In the genomic region with DNA sequence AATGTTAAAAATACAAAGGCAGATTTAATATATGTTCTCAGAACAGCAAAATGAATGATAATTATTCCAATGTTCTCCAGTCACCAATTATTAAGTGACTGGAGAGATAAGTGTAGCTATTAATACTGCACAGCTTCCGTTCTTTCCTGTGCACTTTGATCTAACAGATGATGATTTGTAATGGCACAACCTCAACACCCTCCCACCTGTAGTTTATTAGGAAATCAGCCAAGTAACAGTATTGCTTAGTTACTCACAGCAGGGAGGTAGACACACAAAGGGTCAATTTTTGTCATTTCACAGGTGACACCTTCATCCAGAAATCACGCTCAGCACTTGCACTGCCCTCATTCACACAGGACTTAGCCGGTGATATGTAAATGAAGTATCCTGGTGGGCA, we compare ENCODE assay signal across 22 cellular contexts.
A peak's percentile ranks its signal among the peaks of the same experiment; 100 is the strongest.
DNase-seq lines count a peak whose midpoint lies in the region; ATAC-seq, FAIRE-seq and TF ChIP-seq lines count a peak whose summit lies in the region.
"Had no signal": no experiment of that assay in that cellular context is flagged by ENCODE, and none has a peak within 500 bp of the region (broad histone marks: within the 10 kb centered on the region; RNA-seq: fewer than 3 reads in every experiment).

No MANE protein-coding gene starts in this region.

- H2BK12ac ChIP-seq in H1 (ENCODE audit: low read depth, low read length), result no peak overlapping the region; the same call in 1 of the 2 replicates

- no peaks in the 10 kb centered on the region for H3K79me2 ChIP-seq in H1 (ENCODE audit: control insufficient read depth in 1 of 2, insufficient read depth in 2 of 2, low read length in 2 of 2)

- H3K4ac ChIP-seq in H1 (replicated peaks; ENCODE audit: insufficient read length, low read depth, low read length), result peak overlapping the region; percentile 84

- H2AFZ ChIP-seq in H1 (ENCODE audit: low read length), result no peak overlapping the region
- H2AFZ ChIP-seq: GM23338 had no signal

- no peak for TF ChIP-seq CTCF in H1 (IDR thresholded peaks at IDR 0.05; ENCODE audit: control extremely low read depth in 1 of 3, insufficient read depth in 1 of 3, low read depth in 1 of 3, low read length in 3 of 3)
- no peak for TF ChIP-seq CTCF in CD14-positive monocyte (IDR thresholded peaks at IDR 0.05)

- no peaks in the 10 kb centered on the region for H3K4me1 ChIP-seq in H1 (replicated peaks in 1 of 4; ENCODE audit: control insufficient read depth in 3 of 4, insufficient read depth in 4 of 4, low read length in 3 of 4)
- H3K4me1 ChIP-seq: HAP-1 had no signal

- TF ChIP-seq POLR2A in H1 (IDR thresholded peaks at IDR 0.05; ENCODE audit: control extremely low read depth in 1 of 2, low read depth in 2 of 2, low read length in 2 of 2), result no peak

- no peak overlapping the region for H2BK120ac ChIP-seq in H1 (replicated peaks; ENCODE audit: low read depth, low read length)

- TF ChIP-seq RAD21 in H1 (IDR thresholded peaks at IDR 0.05 in 1 of 2, conservative IDR thresholded peaks at IDR 0.05 in 1 of 2; ENCODE audit: low read depth in 2 of 2, low read length in 2 of 2), result no peak

- no peak overlapping the region for H3K56ac ChIP-seq in H1 (replicated peaks; ENCODE audit: insufficient read length, low read depth, low read length)

- no peak overlapping the region for H2BK5ac ChIP-seq in H1 (ENCODE audit: low read depth, low read length)

- H3K4me3 ChIP-seq in H1 (ENCODE audit: extremely low read depth in 1 of 4, insufficient read depth in 2 of 4, low read depth in 3 of 4, low read length in 4 of 4), result no peak overlapping the region
- H3K4me3 ChIP-seq: GM23338, HAP-1 had no signal

- no peak for TF ChIP-seq EP300 in H1 (IDR thresholded peaks at IDR 0.05; ENCODE audit: borderline replicate concordance in 1 of 2, low read depth in 2 of 2, low read length in 2 of 2)

- no peak for FAIRE-seq in H1 (lab: Jason Lieb, UNC)
- FAIRE-seq: D721Med had no signal

- H4K91ac ChIP-seq in H1 (replicated peaks; ENCODE audit: insufficient read length, low read length), result no peak overlapping the region

- H3K9me3 Mint-ChIP-seq in CD14-positive monocyte (peaks cover 0 to 4% (median 0%) of the 10 kb centered on the region in 7 donors), T-cell (peaks cover 10 to 26% (median 22%) of the 10 kb centered on the region in 3 donors)
- H3K9me3 Mint-ChIP-seq: GM23338 had no signal

- DNase-seq in COR-L47 (lab: John Stamatoyannopoulos, UW), result peak; percentile 55
- DNase-seq in NCI-H1417 (lab: John Stamatoyannopoulos, UW), result peak in 2 of 3 experiments; percentile 86 to 99
- DNase-seq in NCI-H748 treated with DMSO at 0.1 percent for 48 hours (lab: John Stamatoyannopoulos, UW), result peak; percentile 81
- DNase-seq in H1 (ENCODE audit: low read depth in 1 of 2, low spot score in 2 of 2), result no peak
- DNase-seq in CD14-positive monocyte (ENCODE audit: low spot score), result no peak
- DNase-seq in cerebellar nuclear complex (lab: John Stamatoyannopoulos, UW), result no peak
- DNase-seq in T-cell, result no peak
- DNase-seq: CD4-positive, CD25-positive, alpha-beta regulatory T cell; HFFc6; IMR-90; NCI-H1048; NCI-H1694; NCI-H2171 treated with DMSO at 0.1 percent for 48 hours; NCI-H446; NCI-H524 treated with DMSO at 0.1 percent for 48 hours; PC-3; SK-N-SH; SW 1271; T-helper 2 cell had no signal

- no peak overlapping the region for H2AK5ac ChIP-seq in H1 (ENCODE audit: low read depth, low read length)

- H3K27me3 Mint-ChIP-seq in CD14-positive monocyte (ENCODE audit: low read depth in 3 of 3) (no peaks in the 10 kb centered on the region), T-cell (no peaks in the 10 kb centered on the region)
- H3K27me3 Mint-ChIP-seq: CD4-positive, CD25-positive, alpha-beta regulatory T cell had no signal

- no peaks in the 10 kb centered on the region for H4K20me1 ChIP-seq in H1 (replicated peaks in 1 of 2; ENCODE audit: control insufficient read depth in 1 of 2, insufficient read depth in 2 of 2, low read length in 2 of 2)

- no peak overlapping the region for H3K4me2 ChIP-seq in H1 (ENCODE audit: insufficient read depth in 1 of 2, low read depth in 2 of 2, low read length in 2 of 2)
- H3K4me2 ChIP-seq: GM23338, SK-N-SH had no signal

- H3K9me3 ChIP-seq in H1 (ENCODE audit: insufficient read depth in 2 of 2, low read depth in 1 of 2, low read length in 1 of 2), result no peaks in the 10 kb centered on the region
- H3K9me3 ChIP-seq: HAP-1, SK-N-SH had no signal

- H3K27ac ChIP-seq in H1 (ENCODE audit: low read depth, low read length), result no peak overlapping the region

- no peaks in the 10 kb centered on the region for H3K23me2 ChIP-seq in H1 (ENCODE audit: low read depth, low read length)

- 67% methylated on average over 3 of the region's 3 CpGs; no CpG with 5 or more reads in 1 of the 2 experiments for WGBS in H1 (ENCODE audit: extremely low coverage in 1 of 2, insufficient coverage in 1 of 2, insufficient read length in 1 of 2, insufficient replicate concordance in 2 of 2, low coverage in 1 of 2, low lambda C conversion rate in 2 of 2, missing lambda C conversion rate in 1 of 2), 2 experiments

- no peak overlapping the region for H3K4me3 Mint-ChIP-seq in CD14-positive monocyte
- no peak overlapping the region for H3K4me3 Mint-ChIP-seq in T-cell
- H3K4me3 Mint-ChIP-seq: CD4-positive, CD25-positive, alpha-beta regulatory T cell; GM23338; HFFc6 had no signal

- intact Hi-C loops in CD14-positive monocyte (cut with micrococcal nuclease), result no loop called here

- H3K23ac ChIP-seq in H1 (ENCODE audit: insufficient read length), result no peak overlapping the region

- POLR2A ChIA-PET in H1 (lab: Charles Lee; ENCODE audit: partially characterized antibody), result no interaction called here
- POLR2A ChIA-PET in T-cell (lab: Charles Lee), result no interaction called here

- H3K36me3 Mint-ChIP-seq in CD14-positive monocyte (no peaks in the 10 kb centered on the region), T-cell (no peaks in the 10 kb centered on the region)
- H3K36me3 Mint-ChIP-seq: CD4-positive, CD25-positive, alpha-beta regulatory T cell had no signal

- H3K18ac ChIP-seq in H1 (ENCODE audit: extremely low read depth, low read length), result no peak overlapping the region

- H3K4me1 Mint-ChIP-seq in CD14-positive monocyte (no peaks in the 10 kb centered on the region), T-cell (no peaks in the 10 kb centered on the region)
- H3K4me1 Mint-ChIP-seq: CD4-positive, CD25-positive, alpha-beta regulatory T cell had no signal

- no peak overlapping the region for H3K14ac ChIP-seq in H1 (ENCODE audit: insufficient read length)

- H3K9ac ChIP-seq in H1 (replicated peaks in 1 of 4; ENCODE audit: extremely low read depth in 1 of 4, low read depth in 3 of 4, low read length in 3 of 4), result no peak overlapping the region
- H3K9ac ChIP-seq: SK-N-SH had no signal

- H3K27ac Mint-ChIP-seq in CD14-positive monocyte, result no peak overlapping the region
- H3K27ac Mint-ChIP-seq in T-cell, result no peak overlapping the region
- H3K27ac Mint-ChIP-seq: CD4-positive, CD25-positive, alpha-beta regulatory T cell; GM23338; HFFc6 had no signal

- H2BK15ac ChIP-seq in H1 (ENCODE audit: low read length), result no peak overlapping the region

- H3K36me3 ChIP-seq in H1 (ENCODE audit: control insufficient read depth in 2 of 4, insufficient read depth in 4 of 4, low read length in 3 of 4), result no peaks in the 10 kb centered on the region
- H3K36me3 ChIP-seq: HAP-1 had no signal

- H3K79me1 ChIP-seq in H1 (ENCODE audit: low read depth, low read length), result no peaks in the 10 kb centered on the region

- H2BK20ac ChIP-seq in H1 (ENCODE audit: low read length), result no peak overlapping the region

- H4K5ac ChIP-seq in H1 (ENCODE audit: insufficient read length, low read depth, low read length), result no peak overlapping the region

- H3K27me3 ChIP-seq in H1 (replicated peaks in 1 of 4; ENCODE audit: control insufficient read depth in 3 of 4, extremely low read depth in 1 of 4, insufficient read depth in 3 of 4, low read length in 3 of 4), result no peaks in the 10 kb centered on the region

- H4K8ac ChIP-seq in H1 (ENCODE audit: extremely low read depth, insufficient read depth, low read length), result no peak overlapping the region

- ATAC-seq in T-cell (replicated peaks in 1 of 4), result no peak
- ATAC-seq: GM23338, PC-3 had no signal

- CTCF ChIA-PET in H1 (lab: Charles Lee; ENCODE audit: partially characterized antibody) (no interaction called here), T-cell (lab: Charles Lee) (no interaction called here)

TF ChIP-seq in H1, 55 proteins besides CTCF, POLR2A, EP300 and RAD21:
- no peak for TF ChIP-seq CBX8 (IDR thresholded peaks at IDR 0.05; ENCODE audit: borderline replicate concordance, low read depth, low read length)
- TF ChIP-seq JUND (IDR thresholded peaks at IDR 0.05; ENCODE audit: low read length), result no peak

Comparison
In these comparisons a context has a peak if more than half of its experiments do, and no peak if none do; other contexts are left out.
1. DNase-seq: peak in COR-L47 (single experiment), NCI-H1417 (2 of 3) and NCI-H748 treated with DMSO at 0.1 percent for 48 hours (single experiment); none in H1 (0 of 2), CD14-positive monocyte (single experiment), cerebellar nuclear complex (0 of 2) and T-cell (0 of 34).